Comparison of ENCODE assay signal across 30 cellular contexts in genomic region chr2:96393989-96394761, GRCh38. TPM values are rescaled to one million over a fixed set of nuclear protein-coding genes. Genes with fewer than 3 reads are reported as not detected.
DNase-seq lines count a peak whose midpoint lies in the region; ATAC-seq and FAIRE-seq lines count a peak whose summit lies in the region.
"Had no signal": no experiment of that assay in that cellular context is flagged by ENCODE, and none has a peak within 500 bp of the region (broad histone marks: within the 10 kb centered on the region; RNA-seq: fewer than 3 reads in every experiment).

No MANE protein-coding gene starts in this region.

- H3K9me3 ChIP-seq in SJCRH30 (replicated peaks), result no peaks in the 10 kb centered on the region
- H3K9me3 ChIP-seq: heart right ventricle, mucosa of descending colon had no signal

- ATAC-seq in GM21619 (IDR thresholded peaks at IDR 0.05; ENCODE audit: unreplicated experiment), result no peak
- ATAC-seq: activated T-cell treated with anti-CD3 and anti-CD28 coated beads, Interleukin-2, amount 50 U/mL, for 4 hours; effector memory CD8-positive, alpha-beta T cell; HCT116; heart right ventricle; mucosa of descending colon; natural killer cell; right cardiac atrium had no signal

- DNase-seq in caudate nucleus (lab: John Stamatoyannopoulos, UW), result peak in 36 of 61 donors; percentile 14 to 83 (median 50)
- peak; percentile 56 to 61 for DNase-seq in hippocampal formation (lab: John Stamatoyannopoulos, UW)
- DNase-seq in posterior cingulate gyrus, result peak in 6 of 10 donors; percentile 18 to 91 (median 50)
- DNase-seq in urothelium cell line (ENCODE audit: low spot score), result no peak
- no peak for DNase-seq in 8988T
- no peak for DNase-seq in SJCRH30
- DNase-seq: activated CD4-positive, alpha-beta T cell treated with anti-CD3 and anti-CD28 coated beads for 48 hours; activated gamma-delta T cell; activated naive CD8-positive, alpha-beta T cell treated with anti-CD3 and anti-CD28 coated beads, Interleukin-2, amount 10 ng/mL, durations not matched to agents 7 days and 5 days; activated T-cell treated with anti-CD3 and anti-CD28 coated beads, Interleukin-2, amount 50 U/mL, for 4 hours; Calu3; DMS79 treated with DMSO at 0.1 percent for 48 hours; effector memory CD8-positive, alpha-beta T cell; GDM1; heart right ventricle; mucosa of descending colon; natural killer cell; NCI-H1092; NCI-H187; NCI-H2171 treated with DMSO at 0.1 percent for 48 hours; NCI-H510A; right cardiac atrium; stimulated activated CD4-positive, alpha-beta T cell treated with anti-CD3 and anti-CD28 coated beads, Interleukin-1b, Interleukin-23, amount 100 ng/mL, for 48 hours; stimulated activated naive CD4-positive, alpha-beta T cell treated with Interleukin-2 at 50 U/mL for 16 hours; WERI-Rb-1 had no signal

- H3K4me3 ChIP-seq in SJCRH30, result no peak overlapping the region
- H3K4me3 ChIP-seq: cardiac muscle cell, coronary artery, heart right ventricle, mucosa of descending colon had no signal

- peaks cover 8% of the 10 kb centered on the region; the same call in 1 of the 2 replicates for H3K27me3 ChIP-seq in SJCRH30

- H3K27ac ChIP-seq in caudate nucleus (ENCODE audit: low read depth, low read length), result peak overlapping the region; percentile 71
- H3K27ac ChIP-seq in SJCRH30, result no peak overlapping the region
- H3K27ac ChIP-seq: cardiac muscle cell, coronary artery, WERI-Rb-1 had no signal

- H3K4me1 ChIP-seq in SJCRH30, result no peaks in the 10 kb centered on the region; the same call in 1 of the 2 replicates

- intact Hi-C loops in posterior cingulate gyrus (cut with DNase I), result no loop called here

- H3K36me3 ChIP-seq in SJCRH30, result no peaks in the 10 kb centered on the region
- H3K36me3 ChIP-seq: cardiac muscle cell, heart right ventricle, WERI-Rb-1 had no signal

- FAIRE-seq in urothelium cell line (lab: Jason Lieb, UNC), result peak; percentile 27
- FAIRE-seq: astrocyte had no signal

RNA-seq across cellular contexts. Expression of gene NCAPH, which starts 58.6 kb away (rescaled TPM):
- total RNA-seq in SJCRH30 (2014; rRNA removed; shearing (Covaris generic)), result 73.4 and 82.0 TPM in 2 replicates

Comparison
In these comparisons a context has a peak if more than half of its experiments do, and no peak if none do; other contexts are left out.
1. DNase-seq: peak in caudate nucleus (36 of 61), hippocampal formation (2 of 2) and posterior cingulate gyrus (6 of 10); none in urothelium cell line (single experiment), 8988T (single experiment) and SJCRH30 (0 of 2).